In the genomic region with DNA sequence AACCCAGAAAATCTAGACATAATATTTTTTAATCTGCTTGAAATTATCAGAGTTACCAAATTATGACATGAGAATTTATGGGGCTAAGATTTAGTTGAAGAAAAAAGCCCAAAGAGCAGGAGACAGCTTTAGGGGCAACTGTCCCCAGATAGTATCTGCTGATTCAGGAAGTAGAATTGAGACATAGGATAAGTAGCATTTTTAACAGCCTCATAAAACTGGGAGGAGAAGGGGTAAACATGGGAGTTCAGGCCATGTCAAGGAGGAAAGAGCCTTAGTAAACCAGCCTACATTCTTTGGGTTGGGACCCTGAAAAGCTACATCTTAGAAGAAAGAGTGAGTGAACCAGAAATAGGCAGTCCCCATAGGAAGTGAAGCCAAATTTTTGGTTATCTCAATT, we compare ENCODE assay signal across 2 cellular contexts.
TF ChIP-seq lines count a peak whose summit lies in the region.

No MANE protein-coding gene starts in this region.

TF ChIP-seq in GM23338, 12 proteins besides CTCF, POLR2A, EP300 and RAD21 (continues in another document):
- no peak for TF ChIP-seq EZH2 (IDR thresholded peaks at IDR 0.05; ENCODE audit: low read depth, unreplicated experiment)
- TF ChIP-seq, protein P1, sequence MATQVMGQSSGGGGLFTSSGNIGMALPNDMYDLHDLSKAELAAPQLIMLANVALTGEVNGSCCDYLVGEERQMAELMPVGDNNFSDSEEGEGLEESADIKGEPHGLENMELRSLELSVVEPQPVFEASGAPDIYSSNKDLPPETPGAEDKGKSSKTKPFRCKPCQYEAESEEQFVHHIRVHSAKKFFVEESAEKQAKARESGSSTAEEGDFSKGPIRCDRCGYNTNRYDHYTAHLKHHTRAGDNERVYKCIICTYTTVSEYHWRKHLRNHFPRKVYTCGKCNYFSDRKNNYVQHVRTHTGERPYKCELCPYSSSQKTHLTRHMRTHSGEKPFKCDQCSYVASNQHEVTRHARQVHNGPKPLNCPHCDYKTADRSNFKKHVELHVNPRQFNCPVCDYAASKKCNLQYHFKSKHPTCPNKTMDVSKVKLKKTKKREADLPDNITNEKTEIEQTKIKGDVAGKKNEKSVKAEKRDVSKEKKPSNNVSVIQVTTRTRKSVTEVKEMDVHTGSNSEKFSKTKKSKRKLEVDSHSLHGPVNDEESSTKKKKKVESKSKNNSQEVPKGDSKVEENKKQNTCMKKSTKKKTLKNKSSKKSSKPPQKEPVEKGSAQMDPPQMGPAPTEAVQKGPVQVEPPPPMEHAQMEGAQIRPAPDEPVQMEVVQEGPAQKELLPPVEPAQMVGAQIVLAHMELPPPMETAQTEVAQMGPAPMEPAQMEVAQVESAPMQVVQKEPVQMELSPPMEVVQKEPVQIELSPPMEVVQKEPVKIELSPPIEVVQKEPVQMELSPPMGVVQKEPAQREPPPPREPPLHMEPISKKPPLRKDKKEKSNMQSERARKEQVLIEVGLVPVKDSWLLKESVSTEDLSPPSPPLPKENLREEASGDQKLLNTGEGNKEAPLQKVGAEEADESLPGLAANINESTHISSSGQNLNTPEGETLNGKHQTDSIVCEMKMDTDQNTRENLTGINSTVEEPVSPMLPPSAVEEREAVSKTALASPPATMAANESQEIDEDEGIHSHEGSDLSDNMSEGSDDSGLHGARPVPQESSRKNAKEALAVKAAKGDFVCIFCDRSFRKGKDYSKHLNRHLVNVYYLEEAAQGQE (IDR thresholded peaks at IDR 0.05; ENCODE audit: unreplicated experiment), result no peak
- no peak for TF ChIP-seq CREB1 (CRISPR knock-in tag; IDR thresholded peaks at IDR 0.05; ENCODE audit: low read depth)
- TF ChIP-seq ZNF331 (CRISPR knock-in tag; IDR thresholded peaks at IDR 0.05; ENCODE audit: low read depth), result no peak
- TF ChIP-seq POLR2AphosphoS5 (IDR thresholded peaks at IDR 0.05; ENCODE audit: low read depth), result no peak
- TF ChIP-seq NANOG (IDR thresholded peaks at IDR 0.05; ENCODE audit: borderline replicate concordance), result no peak
- no peak for TF ChIP-seq EZH2phosphoT487 (IDR thresholded peaks at IDR 0.05; ENCODE audit: unreplicated experiment)
- TF ChIP-seq, protein P2, sequence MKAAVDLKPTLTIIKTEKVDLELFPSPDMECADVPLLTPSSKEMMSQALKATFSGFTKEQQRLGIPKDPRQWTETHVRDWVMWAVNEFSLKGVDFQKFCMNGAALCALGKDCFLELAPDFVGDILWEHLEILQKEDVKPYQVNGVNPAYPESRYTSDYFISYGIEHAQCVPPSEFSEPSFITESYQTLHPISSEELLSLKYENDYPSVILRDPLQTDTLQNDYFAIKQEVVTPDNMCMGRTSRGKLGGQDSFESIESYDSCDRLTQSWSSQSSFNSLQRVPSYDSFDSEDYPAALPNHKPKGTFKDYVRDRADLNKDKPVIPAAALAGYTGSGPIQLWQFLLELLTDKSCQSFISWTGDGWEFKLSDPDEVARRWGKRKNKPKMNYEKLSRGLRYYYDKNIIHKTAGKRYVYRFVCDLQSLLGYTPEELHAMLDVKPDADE (IDR thresholded peaks at IDR 0.05), result no peak
- TF ChIP-seq STAT1 (IDR thresholded peaks at IDR 0.05; ENCODE audit: unreplicated experiment), result no peak
- no peak for TF ChIP-seq JUNB (IDR thresholded peaks at IDR 0.05; ENCODE audit: unreplicated experiment)

TF ChIP-seq in K562, 482 proteins besides CTCF, POLR2A, EP300 and RAD21:
- TF ChIP-seq YY1 (IDR thresholded peaks at IDR 0.05; ENCODE audit: borderline replicate concordance in 1 of 3, control insufficient read depth in 1 of 3, extremely low read depth in 1 of 3, insufficient read depth in 3 of 3, insufficient read length in 1 of 3, insufficient replicate concordance in 2 of 3, low read depth in 1 of 3, low read length in 2 of 3) (no peak), ZNF316 (IDR thresholded peaks at IDR 0.05) (peak; percentile 28; the same call in 1 of the 2 replicates), ELF1 (tag; IDR thresholded peaks at IDR 0.05) (peak; percentile 41; the same call in 1 of the 2 replicates), SAFB (IDR thresholded peaks at IDR 0.05; ENCODE audit: borderline replicate concordance, low read depth, low read length) (no peak), ZNF785 (CRISPR knock-in tag; IDR thresholded peaks at IDR 0.05) (no peak)
- TF ChIP-seq, protein P3, sequence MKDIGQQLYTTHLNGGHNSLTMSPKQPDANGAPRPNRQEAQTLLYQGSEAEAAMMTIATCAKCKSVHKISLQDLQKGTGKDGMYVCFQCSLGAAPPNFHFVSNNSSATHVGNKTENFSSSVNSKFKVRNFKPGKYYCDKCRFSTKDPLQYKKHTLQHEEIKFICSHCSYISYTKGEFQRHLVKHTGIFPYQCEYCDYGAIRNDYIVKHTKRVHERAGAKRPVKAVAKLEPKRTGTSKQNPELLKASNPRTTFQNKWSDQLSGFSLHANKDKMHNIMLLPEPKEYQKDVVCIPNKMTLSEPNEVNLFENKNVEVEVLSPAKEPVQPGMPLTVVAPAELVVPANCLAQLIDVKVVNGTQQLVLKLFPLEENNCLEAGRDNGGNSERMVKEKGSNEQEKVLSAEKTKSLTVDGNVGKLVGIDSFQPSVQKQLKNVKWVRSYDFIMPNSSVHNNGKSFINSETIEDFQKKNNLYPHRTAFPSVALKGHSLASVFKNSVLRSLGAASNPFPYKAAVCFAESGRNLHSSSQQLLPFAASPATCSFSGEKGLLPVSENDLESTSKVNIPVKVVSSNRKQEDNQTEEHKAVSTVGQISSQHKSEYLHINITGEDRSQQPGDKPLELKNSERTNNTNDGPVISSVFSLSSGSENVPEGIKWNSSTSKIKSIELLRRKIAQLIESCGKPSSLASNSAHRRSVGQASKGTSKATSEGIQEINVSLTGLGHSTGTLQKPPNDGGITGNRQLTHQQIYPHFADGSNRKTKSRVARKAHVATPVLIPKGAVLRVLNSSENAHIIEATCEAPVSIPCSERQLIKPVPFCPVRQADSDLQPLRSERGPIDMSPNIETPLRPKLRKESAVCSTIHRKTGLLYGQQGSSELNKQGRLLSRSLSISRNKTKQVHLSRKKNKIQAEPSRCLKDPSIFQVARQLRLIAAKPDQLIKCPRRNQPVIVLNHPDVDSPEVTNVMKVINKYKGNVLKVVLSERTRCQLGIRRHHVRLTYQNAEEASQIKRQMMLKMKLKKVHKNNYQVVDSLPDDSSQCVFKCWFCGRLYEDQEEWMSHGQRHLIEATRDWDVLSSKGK (CRISPR knock-in tag; IDR thresholded peaks at IDR 0.05), result no peak
TF ChIP-seq in K562: peak in this region for 2.
